In genomic region chr12:49018282-49019119, GRCh38 we compare ENCODE assay signal across 1 cellular context.
A peak's percentile ranks its signal among the peaks of the same experiment; 100 is the strongest.
TF ChIP-seq lines count a peak whose summit lies in the region.

Gene PRKAG1 (minus strand): TSS chr12:49018776. CDS start chr12:49018740, 36 bp downstream.

TF ChIP-seq in K562, 482 proteins besides CTCF, POLR2A, EP300 and RAD21 (continued from another document and continues in another):
- no peak for TF ChIP-seq MXD1 (CRISPR knock-in tag; IDR thresholded peaks at IDR 0.05; ENCODE audit: borderline replicate concordance, poor library complexity, severe bottlenecking)
- no peak for TF ChIP-seq ZNF764 (CRISPR knock-in tag; IDR thresholded peaks at IDR 0.05; ENCODE audit: low read depth)
- peak; percentile 89 for TF ChIP-seq L3MBTL2 (IDR thresholded peaks at IDR 0.05)
- peak; percentile 91 for TF ChIP-seq HINFP (tag; conservative IDR thresholded peaks at IDR 0.05; ENCODE audit: low read depth)
- TF ChIP-seq MAFK (IDR thresholded peaks at IDR 0.05; ENCODE audit: low read length): no peak
- TF ChIP-seq PTTG1 (tag; IDR thresholded peaks at IDR 0.05; ENCODE audit: low read depth): no peak
- TF ChIP-seq MBD2 (IDR thresholded peaks at IDR 0.05; ENCODE audit: borderline replicate concordance, low read depth): peak; percentile 59; the same call in 1 of the 2 replicates
- TF ChIP-seq RHOXF2B (CRISPR knock-in tag; conservative IDR thresholded peaks at IDR 0.05): no peak
- TF ChIP-seq, protein P1, sequence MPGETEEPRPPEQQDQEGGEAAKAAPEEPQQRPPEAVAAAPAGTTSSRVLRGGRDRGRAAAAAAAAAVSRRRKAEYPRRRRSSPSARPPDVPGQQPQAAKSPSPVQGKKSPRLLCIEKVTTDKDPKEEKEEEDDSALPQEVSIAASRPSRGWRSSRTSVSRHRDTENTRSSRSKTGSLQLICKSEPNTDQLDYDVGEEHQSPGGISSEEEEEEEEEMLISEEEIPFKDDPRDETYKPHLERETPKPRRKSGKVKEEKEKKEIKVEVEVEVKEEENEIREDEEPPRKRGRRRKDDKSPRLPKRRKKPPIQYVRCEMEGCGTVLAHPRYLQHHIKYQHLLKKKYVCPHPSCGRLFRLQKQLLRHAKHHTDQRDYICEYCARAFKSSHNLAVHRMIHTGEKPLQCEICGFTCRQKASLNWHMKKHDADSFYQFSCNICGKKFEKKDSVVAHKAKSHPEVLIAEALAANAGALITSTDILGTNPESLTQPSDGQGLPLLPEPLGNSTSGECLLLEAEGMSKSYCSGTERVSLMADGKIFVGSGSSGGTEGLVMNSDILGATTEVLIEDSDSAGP (CRISPR knock-in tag; IDR thresholded peaks at IDR 0.05): no peak
- TF ChIP-seq, protein P2, sequence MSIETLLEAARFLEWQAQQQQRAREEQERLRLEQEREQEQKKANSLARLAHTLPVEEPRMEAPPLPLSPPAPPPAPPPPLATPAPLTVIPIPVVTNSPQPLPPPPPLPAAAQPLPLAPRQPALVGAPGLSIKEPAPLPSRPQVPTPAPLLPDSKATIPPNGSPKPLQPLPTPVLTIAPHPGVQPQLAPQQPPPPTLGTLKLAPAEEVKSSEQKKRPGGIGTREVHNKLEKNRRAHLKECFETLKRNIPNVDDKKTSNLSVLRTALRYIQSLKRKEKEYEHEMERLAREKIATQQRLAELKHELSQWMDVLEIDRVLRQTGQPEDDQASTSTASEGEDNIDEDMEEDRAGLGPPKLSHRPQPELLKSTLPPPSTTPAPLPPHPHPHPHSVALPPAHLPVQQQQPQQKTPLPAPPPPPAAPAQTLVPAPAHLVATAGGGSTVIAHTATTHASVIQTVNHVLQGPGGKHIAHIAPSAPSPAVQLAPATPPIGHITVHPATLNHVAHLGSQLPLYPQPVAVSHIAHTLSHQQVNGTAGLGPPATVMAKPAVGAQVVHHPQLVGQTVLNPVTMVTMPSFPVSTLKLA (conservative IDR thresholded peaks at IDR 0.05): peak; percentile 37 to 71; a peak in 3 of 4 replicates
- TF ChIP-seq MTA2 (IDR thresholded peaks at IDR 0.05; ENCODE audit: low read depth): no peak
- TF ChIP-seq RBM14 (IDR thresholded peaks at IDR 0.05; ENCODE audit: borderline replicate concordance, insufficient read depth, low read depth, low read length): no peak
- TF ChIP-seq ZC3H11A (IDR thresholded peaks at IDR 0.05; ENCODE audit: low read depth, low read length): no peak
- no peak for TF ChIP-seq TSHZ1 (CRISPR knock-in tag; IDR thresholded peaks at IDR 0.05)
- TF ChIP-seq REST (CRISPR knock-in tag; IDR thresholded peaks at IDR 0.05; ENCODE audit: low read depth): peak; percentile 74; the same call in 1 of the 2 replicates
- TF ChIP-seq ZNF146 (CRISPR knock-in tag; IDR thresholded peaks at IDR 0.05; ENCODE audit: unreplicated experiment): no peak
- TF ChIP-seq, protein P3, sequence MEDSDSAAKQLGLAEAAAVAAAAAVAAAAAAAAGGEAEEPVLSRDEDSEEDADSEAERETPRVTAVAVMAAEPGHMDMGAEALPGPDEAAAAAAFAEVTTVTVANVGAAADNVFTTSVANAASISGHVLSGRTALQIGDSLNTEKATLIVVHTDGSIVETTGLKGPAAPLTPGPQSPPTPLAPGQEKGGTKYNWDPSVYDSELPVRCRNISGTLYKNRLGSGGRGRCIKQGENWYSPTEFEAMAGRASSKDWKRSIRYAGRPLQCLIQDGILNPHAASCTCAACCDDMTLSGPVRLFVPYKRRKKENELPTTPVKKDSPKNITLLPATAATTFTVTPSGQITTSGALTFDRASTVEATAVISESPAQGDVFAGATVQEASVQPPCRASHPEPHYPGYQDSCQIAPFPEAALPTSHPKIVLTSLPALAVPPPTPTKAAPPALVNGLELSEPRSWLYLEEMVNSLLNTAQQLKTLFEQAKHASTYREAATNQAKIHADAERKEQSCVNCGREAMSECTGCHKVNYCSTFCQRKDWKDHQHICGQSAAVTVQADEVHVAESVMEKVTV (CRISPR knock-in tag; IDR thresholded peaks at IDR 0.05): no peak
- TF ChIP-seq CREBBP (IDR thresholded peaks at IDR 0.05; ENCODE audit: low read depth, low read length): no peak
- TF ChIP-seq ILK (tag; IDR thresholded peaks at IDR 0.05; ENCODE audit: borderline replicate concordance, low read depth): no peak
- no peak for TF ChIP-seq FOXJ2 (tag; IDR thresholded peaks at IDR 0.05)
- TF ChIP-seq MGA (IDR thresholded peaks at IDR 0.05): peak; percentile 82
- no peak for TF ChIP-seq MTF1 (CRISPR knock-in tag; IDR thresholded peaks at IDR 0.05; ENCODE audit: borderline replicate concordance)
- TF ChIP-seq, protein P4, sequence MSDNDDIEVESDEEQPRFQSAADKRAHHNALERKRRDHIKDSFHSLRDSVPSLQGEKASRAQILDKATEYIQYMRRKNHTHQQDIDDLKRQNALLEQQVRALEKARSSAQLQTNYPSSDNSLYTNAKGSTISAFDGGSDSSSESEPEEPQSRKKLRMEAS (CRISPR knock-in tag; IDR thresholded peaks at IDR 0.05): peak; percentile 45; the same call in 1 of the 2 replicates
- TF ChIP-seq ERF (CRISPR knock-in tag; IDR thresholded peaks at IDR 0.05): 0 out of 2 replicates have a peak, but pooled peaks have one; percentile 32
- TF ChIP-seq RAD51 (IDR thresholded peaks at IDR 0.05; ENCODE audit: borderline replicate concordance, low read depth): peak; percentile 49
- TF ChIP-seq RFX7 (CRISPR knock-in tag; IDR thresholded peaks at IDR 0.05): 0 out of 2 replicates have a peak, but pooled peaks have one; percentile 23
